ENCODE assay signal across 18 cellular contexts in genomic region chr16:75922250-75922649, GRCh38.
"Had no signal": no experiment of that assay in that cellular context is flagged by ENCODE, and none has a peak within 500 bp of the region (broad histone marks: within the 10 kb centered on the region; RNA-seq: fewer than 3 reads in every experiment).

No MANE protein-coding gene starts in this region.

- DNase-seq: colonic mucosa; cortex of kidney; effector CD8-positive, alpha-beta T cell; effector memory CD8-positive, alpha-beta T cell; endodermal cell; foreskin fibroblast; gastrocnemius medialis; glutamatergic neuron; head of caudate nucleus; heart right ventricle; hippocampal formation; left cardiac atrium; left lung; left ventricle myocardium superior; lower lobe of right lung; mesendoderm; midbrain; naive thymus-derived CD4-positive, alpha-beta T cell had no signal
